ENCODE assay signal across 1 cellular context in the genomic region with DNA sequence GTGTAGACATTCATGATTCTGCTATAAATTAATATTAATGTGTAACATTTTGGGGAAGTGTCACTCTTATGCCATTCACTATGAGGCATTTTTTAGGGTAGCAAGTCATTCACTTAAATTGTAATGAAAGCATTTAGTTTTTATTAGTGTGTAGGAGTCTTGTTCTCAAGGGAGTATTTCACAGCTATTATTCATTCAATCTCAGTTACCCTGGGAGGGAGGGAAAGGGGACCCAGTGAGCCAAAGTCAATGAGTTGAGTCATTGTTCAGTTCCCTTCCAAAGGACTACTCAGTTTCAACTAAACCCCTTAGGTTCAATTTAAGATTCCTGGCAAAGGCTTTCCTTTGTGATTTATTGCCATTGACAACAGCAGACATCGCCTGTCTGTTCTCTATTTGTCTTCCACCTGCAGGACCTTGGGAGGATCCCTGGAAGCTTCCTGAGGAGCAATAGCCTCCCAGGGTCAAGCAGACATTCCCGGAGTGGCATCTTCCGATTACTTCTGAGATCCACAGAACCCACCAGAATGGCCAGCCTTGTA.
TF ChIP-seq lines count a peak whose summit lies in the region.

No MANE protein-coding gene starts in this region.

TF ChIP-seq in PFSK-1, 5 proteins besides CTCF, POLR2A, EP300 and RAD21 (continued from another document):
- TF ChIP-seq REST (IDR thresholded peaks at IDR 0.05; ENCODE audit: insufficient read depth in 1 of 2, low read depth in 2 of 2, low read length in 2 of 2): no peak
